In the genomic region with DNA sequence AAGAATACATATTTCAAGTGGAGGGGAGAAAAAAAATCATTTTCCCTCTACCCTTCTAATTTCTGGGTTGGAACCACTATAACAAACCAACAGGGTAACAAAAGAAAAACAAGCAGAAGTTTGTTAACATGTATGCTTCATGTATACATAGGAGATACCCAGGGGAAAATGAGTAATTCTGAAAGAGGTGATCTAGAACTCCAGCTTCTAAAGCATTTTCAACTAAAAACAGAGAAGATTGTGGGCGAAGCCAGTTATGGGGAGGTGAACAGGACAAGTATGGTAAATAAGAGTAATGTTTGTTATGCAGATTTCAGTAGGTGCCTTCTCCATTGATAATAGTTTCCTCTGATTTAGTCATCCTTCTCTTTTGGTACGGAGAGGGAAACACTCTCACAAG, we compare ENCODE assay signal across 11 cellular contexts. TPM values are rescaled to one million over a fixed set of nuclear protein-coding genes. Genes with fewer than 3 reads are reported as not detected.
DNase-seq lines count a peak whose midpoint lies in the region; ATAC-seq and TF ChIP-seq lines count a peak whose summit lies in the region.
"Had no signal": no experiment of that assay in that cellular context is flagged by ENCODE, and none has a peak within 500 bp of the region (broad histone marks: within the 10 kb centered on the region; RNA-seq: fewer than 3 reads in every experiment).

No MANE protein-coding gene starts in this region.

- H3K4me3 ChIP-seq in aorta (ENCODE audit: low read length in 2 of 2) = no peak overlapping the region
- H3K4me3 ChIP-seq in body of pancreas = no peak overlapping the region

- no peaks in the 10 kb centered on the region for H3K27me3 ChIP-seq in aorta (ENCODE audit: control insufficient read depth in 1 of 2, insufficient read depth in 2 of 2, low read length in 1 of 2)
- no peaks in the 10 kb centered on the region for H3K27me3 ChIP-seq in body of pancreas

- H3K9me3 ChIP-seq in aorta (ENCODE audit: control insufficient read depth, low read length) (no peaks in the 10 kb centered on the region), body of pancreas (no peaks in the 10 kb centered on the region)

- ATAC-seq in GM18517 (IDR thresholded peaks at IDR 0.05; ENCODE audit: unreplicated experiment) (peak; percentile 70), GM21360 (IDR thresholded peaks at IDR 0.05; ENCODE audit: unreplicated experiment) (peak; percentile 71), HG03135 (IDR thresholded peaks at IDR 0.05; ENCODE audit: unreplicated experiment) (peak; percentile 59), HG03460 (IDR thresholded peaks at IDR 0.05; ENCODE audit: unreplicated experiment) (no peak), aorta (ENCODE audit: low FRiP score) (no peak), body of pancreas (no peak)
- ATAC-seq: right cardiac atrium had no signal

- WGBS in aorta, 2 donors = 92 to 96% methylated on average over 2 of the region's 2 CpGs
- WGBS in body of pancreas, 2 donors = 86 to 94% methylated on average over 2 of the region's 2 CpGs

- intact Hi-C loops in aorta (cut with DNase I) (no loop called here), body of pancreas (cut with DNase I) (no loop called here)

- H3K36me3 ChIP-seq in aorta (ENCODE audit: control insufficient read depth in 1 of 2, insufficient read depth in 2 of 2, low read length in 1 of 2) = peaks cover 0 to 4% of the 10 kb centered on the region in 2 donors
- H3K36me3 ChIP-seq in body of pancreas (replicated peaks in 1 of 2; ENCODE audit: insufficient read depth in 1 of 2, low read depth in 2 of 2) = no peaks in the 10 kb centered on the region

- TF ChIP-seq CTCF in body of pancreas (IDR thresholded peaks at IDR 0.05) = no peak

- DNase-seq in fibroblast of peridontal ligament (ENCODE audit: extremely low read depth) (peak; percentile 66), aorta (no peak), body of pancreas (no peak), COLO829 (ENCODE audit: low spot score) (no peak)
- DNase-seq: CD8-positive, alpha-beta memory T cell; erythroblast; right cardiac atrium had no signal

- no peaks in the 10 kb centered on the region for H3K4me1 ChIP-seq in aorta (ENCODE audit: control insufficient read depth in 1 of 2, insufficient read depth in 2 of 2, low read length in 2 of 2)
- H3K4me1 ChIP-seq in body of pancreas = no peaks in the 10 kb centered on the region

- no peak for TF ChIP-seq POLR2A in body of pancreas (IDR thresholded peaks at IDR 0.05)

- no peak overlapping the region for H3K27ac ChIP-seq in aorta (ENCODE audit: low read depth in 1 of 2, low read length in 2 of 2)
- H3K27ac ChIP-seq in body of pancreas = no peak overlapping the region

RNA-seq across cellular contexts. Expression of a gene that starts 16.7 kb away (rescaled TPM):
- total RNA-seq in aorta = 10 to 100 TPM; 13.2 to 22.5 TPM
- polyA plus RNA-seq in aorta = 1 to 10 TPM; 4.4 to 8.1 TPM
- total RNA-seq in body of pancreas = 1 to 10 TPM; 6.7 to 8.6 TPM

RNA-seq across cellular contexts. Expression of a gene that starts 31.3 kb away (rescaled TPM):
- total RNA-seq in aorta = 10 to 100 TPM in 1 of 2 donors, 1 to 10 TPM in 1; 9.0 to 10.2 TPM
- polyA plus RNA-seq in aorta = 1 to 10 TPM; 4.1 to 8.1 TPM
- 10 to 100 TPM; 10.1 to 19.8 TPM for total RNA-seq in body of pancreas

Comparison
In these comparisons a context has a peak if more than half of its experiments do, and no peak if none do; other contexts are left out.
1. ATAC-seq: peak in GM18517 (single experiment), GM21360 (single experiment) and HG03135 (single experiment); none in HG03460 (single experiment), aorta (single experiment) and body of pancreas (single experiment).